ENCODE assay signal across 10 cellular contexts in the genomic region with DNA sequence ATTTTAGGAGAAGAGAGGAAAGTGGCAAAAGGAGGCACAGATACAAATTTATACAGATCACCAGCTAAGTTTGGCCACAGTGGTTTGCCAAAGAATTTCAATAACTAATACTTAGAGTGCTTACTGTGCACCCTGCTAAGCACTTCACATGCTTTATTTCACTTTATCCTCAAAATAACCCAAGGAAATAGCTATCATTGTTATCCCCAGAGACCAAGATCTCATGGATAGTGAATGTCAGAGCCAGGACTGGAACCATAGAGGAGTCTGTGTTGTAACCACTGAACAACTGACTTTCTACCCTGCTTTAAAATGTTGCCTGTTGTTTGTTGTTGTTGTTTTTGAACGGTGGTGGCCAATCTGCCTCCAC. TPM values are rescaled to one million over a fixed set of nuclear protein-coding genes. Genes with fewer than 3 reads are reported as not detected.
A peak's percentile ranks its signal among the peaks of the same experiment; 100 is the strongest.
DNase-seq lines count a peak whose midpoint lies in the region; ATAC-seq, FAIRE-seq and TF ChIP-seq lines count a peak whose summit lies in the region.
"Had no signal": no experiment of that assay in that cellular context is flagged by ENCODE, and none has a peak within 500 bp of the region (broad histone marks: within the 10 kb centered on the region; RNA-seq: fewer than 3 reads in every experiment).

No MANE protein-coding gene starts in this region.

- H3K36me3 Mint-ChIP-seq in activated naive CD4-positive, alpha-beta T cell treated with anti-CD3 and anti-CD28 coated beads for 36 hours (ENCODE audit: low read depth) = no peaks in the 10 kb centered on the region
- H3K36me3 Mint-ChIP-seq in astrocyte (ENCODE audit: low read depth, unreplicated experiment) = no peaks in the 10 kb centered on the region

- no peak overlapping the region for H3K4me3 ChIP-seq in astrocyte (ENCODE audit: insufficient read depth, low read depth, low read length)
- peak overlapping the region; percentile 97 for H3K4me3 ChIP-seq in lower lobe of right lung
- no peak overlapping the region for H3K4me3 ChIP-seq in thyroid gland (replicated peaks in 1 of 3)

- H3K9me3 ChIP-seq in astrocyte (ENCODE audit: insufficient read depth, low read depth, low read length) (no peaks in the 10 kb centered on the region), lower lobe of right lung (no peaks in the 10 kb centered on the region), thyroid gland (no peaks in the 10 kb centered on the region)
- H3K9me3 ChIP-seq: SJSA1 had no signal

- intact Hi-C loops in activated naive CD4-positive, alpha-beta T cell treated with anti-CD3 and anti-CD28 coated beads for 36 hours (cut with micrococcal nuclease) = loop anchor here (1.0 to 10.0 kb wide), 7 partner anchors 13 to 1616 kb away; a partner anchor contains a TSS
- intact Hi-C loops in lower lobe of right lung (cut with DNase I) (loop anchor here (10.0 kb wide), 1 partner anchor 54 kb away; a partner anchor contains a TSS), thyroid gland (cut with DNase I) (no loop called here), posterior vena cava (cut with DNase I) (loop anchor here in 1 of 2 donors (10.0 kb wide), 1 partner anchor 56 kb away; a partner anchor contains a TSS)

- no peaks in the 10 kb centered on the region for H3K27me3 Mint-ChIP-seq in activated naive CD4-positive, alpha-beta T cell treated with anti-CD3 and anti-CD28 coated beads for 36 hours (ENCODE audit: low read depth)
- no peaks in the 10 kb centered on the region for H3K27me3 Mint-ChIP-seq in astrocyte (ENCODE audit: low read depth, unreplicated experiment)

- H3K4me2 ChIP-seq in astrocyte (ENCODE audit: low read length) = peak overlapping the region; percentile 95

- no peak for TF ChIP-seq CTCF in astrocyte (IDR thresholded peaks at IDR 0.05; ENCODE audit: insufficient read depth, low read depth, low read length)
- TF ChIP-seq CTCF in lower lobe of right lung (IDR thresholded peaks at IDR 0.05) = no peak
- TF ChIP-seq CTCF in thyroid gland (IDR thresholded peaks at IDR 0.05) = no peak

- H3K4me1 Mint-ChIP-seq in activated naive CD4-positive, alpha-beta T cell treated with anti-CD3 and anti-CD28 coated beads for 36 hours (ENCODE audit: low read depth) = peaks cover 47% of the 10 kb centered on the region
- peaks cover 16% of the 10 kb centered on the region for H3K4me1 Mint-ChIP-seq in astrocyte (ENCODE audit: low read depth, unreplicated experiment)

- FAIRE-seq in astrocyte (lab: Jason Lieb, UNC) = peak; percentile 52
- FAIRE-seq: G401.6 had no signal

- no peak for ATAC-seq in lower lobe of right lung

- no peak for DNase-seq in activated naive CD4-positive, alpha-beta T cell treated with anti-CD3 and anti-CD28 coated beads for 36 hours
- DNase-seq in activated naive CD4-positive, alpha-beta T cell treated with Interleukin-2 at 50 U/mL for 16 hours = no peak
- peak; percentile 29 for DNase-seq in astrocyte (ENCODE audit: low read depth)
- DNase-seq in lower lobe of right lung = no peak
- no peak for DNase-seq in thyroid gland
- DNase-seq in A172 (ENCODE audit: low spot score) = no peak
- no peak for DNase-seq in ACHN
- no peak for DNase-seq in posterior vena cava (ENCODE audit: low spot score)

- H3K36me3 ChIP-seq in astrocyte (ENCODE audit: insufficient read depth, low read length) (no peaks in the 10 kb centered on the region), lower lobe of right lung (no peaks in the 10 kb centered on the region), thyroid gland (no peaks in the 10 kb centered on the region)

- peak overlapping the region; percentile 81 for H3K4me3 Mint-ChIP-seq in activated naive CD4-positive, alpha-beta T cell treated with anti-CD3 and anti-CD28 coated beads for 36 hours
- H3K4me3 Mint-ChIP-seq in astrocyte (ENCODE audit: unreplicated experiment) = peak overlapping the region; percentile 82

- H3K4me1 ChIP-seq in astrocyte (ENCODE audit: insufficient read depth, low read length) (peaks cover 14% of the 10 kb centered on the region), lower lobe of right lung (peaks cover 49% of the 10 kb centered on the region), thyroid gland (peaks cover 43 to 44% of the 10 kb centered on the region in 2 donors)

- no peak for TF ChIP-seq POLR2A in thyroid gland (IDR thresholded peaks at IDR 0.05)

- H3K27ac ChIP-seq in astrocyte (ENCODE audit: low read depth, low read length) (no peak overlapping the region), lower lobe of right lung (peak overlapping the region; percentile 98), thyroid gland (peak overlapping the region; percentile 92 to 99 (median 97))
- H3K27ac ChIP-seq: SJSA1 had no signal

- no peaks in the 10 kb centered on the region for H3K79me2 ChIP-seq in astrocyte (ENCODE audit: insufficient read depth, low read length)

- H2AFZ ChIP-seq in astrocyte (ENCODE audit: low read depth, low read length) = peak overlapping the region; percentile 97

- in situ Hi-C loops in ACHN (cut with HindIII; ENCODE audit: low pct_ligation_motif_present, low pct_unique_long_range_greater_than_20kb, low sequenced_read_pairs) = no loop called here

- H4K20me1 ChIP-seq in astrocyte (ENCODE audit: insufficient read depth, low read length) = no peaks in the 10 kb centered on the region

- no peak overlapping the region for H3K9ac ChIP-seq in astrocyte (ENCODE audit: low read length)

- CTCF ChIA-PET in activated naive CD4-positive, alpha-beta T cell treated with anti-CD3 and anti-CD28 coated beads for 36 hours (lab: Charles Lee) = interaction anchor here (1.6 to 1.7 kb wide), 2 partner anchors 19 to 56 kb away, joined by 4 to 9 read pairs; a partner anchor contains a TSS

- no peaks in the 10 kb centered on the region for H3K9me3 Mint-ChIP-seq in activated naive CD4-positive, alpha-beta T cell treated with anti-CD3 and anti-CD28 coated beads for 36 hours
- H3K9me3 Mint-ChIP-seq in astrocyte (ENCODE audit: unreplicated experiment) = no peaks in the 10 kb centered on the region

- 0 to 10% methylated on average over 1 of the region's 1 CpG for WGBS in thyroid gland, 2 donors

- H3K27me3 ChIP-seq in astrocyte (ENCODE audit: insufficient read depth, low read length) = no peaks in the 10 kb centered on the region
- H3K27me3 ChIP-seq in lower lobe of right lung (ENCODE audit: low read depth) = no peaks in the 10 kb centered on the region
- H3K27me3 ChIP-seq in thyroid gland = no peaks in the 10 kb centered on the region
- H3K27me3 ChIP-seq: SJSA1 had no signal

- H3K27ac Mint-ChIP-seq in activated naive CD4-positive, alpha-beta T cell treated with anti-CD3 and anti-CD28 coated beads for 36 hours = peak overlapping the region; percentile 86
- no peak overlapping the region for H3K27ac Mint-ChIP-seq in astrocyte (ENCODE audit: unreplicated experiment)

RNA-seq across cellular contexts. Expression of a gene that starts 1.3 kb away (rescaled TPM):
- total RNA-seq in activated naive CD4-positive, alpha-beta T cell treated with anti-CD3 and anti-CD28 coated beads for 36 hours = 10 to 100 TPM in 1 of 2 experiments, 1 to 10 TPM in 1; 9.2 to 10.3 TPM
- 22.0 and 27.4 TPM in 2 replicates for total RNA-seq in astrocyte
- 56.1 TPM for total RNA-seq in lower lobe of right lung
- total RNA-seq in thyroid gland = 10 to 100 TPM; 39.7 to 72.3 (median 59.9) TPM
- 3.6 TPM in 2 replicates for total RNA-seq in A172 (2014; rRNA removed; shearing (Covaris generic))
- 10 to 100 TPM; 18.5 to 28.3 TPM for total RNA-seq in posterior vena cava

RNA-seq across cellular contexts. Expression of a gene that starts 53.4 kb away (rescaled TPM):
- total RNA-seq in activated naive CD4-positive, alpha-beta T cell treated with anti-CD3 and anti-CD28 coated beads for 36 hours = 10 to 100 TPM; 19.0 to 19.1 TPM
- 324 and 392 TPM in 2 replicates for total RNA-seq in astrocyte
- 32.2 TPM for total RNA-seq in lower lobe of right lung
- 10 to 100 TPM; 40.7 to 55.5 (median 48.9) TPM for total RNA-seq in thyroid gland
- 112 and 133 TPM in 2 replicates for total RNA-seq in A172 (2014; rRNA removed; shearing (Covaris generic))
- 10 to 100 TPM; 59.9 to 71.8 TPM for total RNA-seq in posterior vena cava

RNA-seq across cellular contexts. Expression of a gene that starts 56.3 kb away (rescaled TPM):
- total RNA-seq in activated naive CD4-positive, alpha-beta T cell treated with anti-CD3 and anti-CD28 coated beads for 36 hours = 1 to 10 TPM; 6.4 to 6.8 TPM
- 10.9 and 11.7 TPM in 2 replicates for total RNA-seq in astrocyte
- total RNA-seq in lower lobe of right lung = 9.6 TPM
- 10 to 100 TPM in 3 of 4 donors, 1 to 10 TPM in 1; 6.0 to 13.8 (median 12.0) TPM for total RNA-seq in thyroid gland
- 7.2 and 8.6 TPM in 2 replicates for total RNA-seq in A172 (2014; rRNA removed; shearing (Covaris generic))
- 10 to 100 TPM in 1 of 2 donors, 1 to 10 TPM in 1; 7.7 to 10.5 TPM for total RNA-seq in posterior vena cava
